ENCODE assay signal across 19 cellular contexts in the genomic region with DNA sequence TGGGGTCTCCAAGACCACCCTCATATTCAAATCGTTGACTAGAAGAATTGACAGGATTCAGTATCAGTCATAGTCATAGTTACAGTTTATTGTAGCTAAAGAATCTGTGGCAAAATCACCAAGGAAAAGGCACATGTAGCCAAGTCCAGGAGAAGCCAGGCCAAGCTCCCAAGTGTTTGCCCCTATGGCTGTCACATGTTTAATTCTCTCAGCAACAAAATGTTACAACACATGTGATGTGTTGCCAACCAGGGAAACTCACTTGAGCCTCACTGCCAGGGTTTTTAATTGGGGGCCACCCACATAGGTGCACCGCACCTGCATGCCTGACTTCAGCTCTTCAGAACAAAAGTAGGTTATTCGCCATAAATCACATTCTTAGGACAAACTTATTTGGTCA.
DNase-seq lines count a peak whose midpoint lies in the region; ATAC-seq and TF ChIP-seq lines count a peak whose summit lies in the region.
"Had no signal": no experiment of that assay in that cellular context is flagged by ENCODE, and none has a peak within 500 bp of the region (broad histone marks: within the 10 kb centered on the region; RNA-seq: fewer than 3 reads in every experiment).

No MANE protein-coding gene starts in this region.

- H4K20me1 ChIP-seq in Karpas-422 (ENCODE audit: insufficient read depth, low read depth, low read length) = no peaks in the 10 kb centered on the region
- H4K20me1 ChIP-seq: BLaER1 had no signal

- H3K4me3 ChIP-seq in Karpas-422 (ENCODE audit: low read length) = no peak overlapping the region
- no peak overlapping the region for H3K4me3 ChIP-seq in esophagus muscularis mucosa
- H3K4me3 ChIP-seq in testis = no peak overlapping the region
- no peak overlapping the region for H3K4me3 ChIP-seq in aorta (ENCODE audit: low read length in 2 of 2)
- H3K4me3 ChIP-seq: BLaER1, GM23338 had no signal

- H3K4me1 ChIP-seq in Karpas-422 (ENCODE audit: low read length) (peaks cover 13% of the 10 kb centered on the region), esophagus muscularis mucosa (no peaks in the 10 kb centered on the region), testis (peaks cover 3% of the 10 kb centered on the region), aorta (ENCODE audit: control insufficient read depth in 1 of 2, insufficient read depth in 2 of 2, low read length in 2 of 2) (peaks cover 0 to 7% of the 10 kb centered on the region in 2 donors)
- H3K4me1 ChIP-seq: BLaER1, Caco-2 had no signal

- DNase-seq in Karpas-422 (no peak), esophagus muscularis mucosa (ENCODE audit: extremely low spot score) (no peak), testis (peak; percentile 16), aorta (no peak), GM10266 (ENCODE audit: extremely low spot score) (no peak), HT-29 (ENCODE audit: low spot score) (no peak), MV-4-11 (lab: John Stamatoyannopoulos, UW) (no peak)
- DNase-seq: Caco-2; CD4-positive, CD25-positive, alpha-beta regulatory T cell; CD8-positive, alpha-beta T cell; DMS79; EL; GDM1; H9; HFFc6 had no signal

- intact Hi-C loops in esophagus muscularis mucosa (cut with DNase I) (no loop called here), testis (cut with DNase I; ENCODE audit: low total_unique reads) (no loop called here), aorta (cut with DNase I) (no loop called here)

- TF ChIP-seq POLR2A in esophagus muscularis mucosa (IDR thresholded peaks at IDR 0.05; ENCODE audit: low read depth) (no peak), testis (IDR thresholded peaks at IDR 0.05) (no peak)

- H3K79me2 ChIP-seq in Karpas-422 (ENCODE audit: low read length) = no peaks in the 10 kb centered on the region

- no peak overlapping the region for H3K4me2 ChIP-seq in Karpas-422 (ENCODE audit: low read depth, low read length, poor library complexity, severe bottlenecking)
- H3K4me2 ChIP-seq: BLaER1, GM23338 had no signal

- H3K36me3 ChIP-seq in Karpas-422 (ENCODE audit: insufficient read depth, low read length) (no peaks in the 10 kb centered on the region), esophagus muscularis mucosa (no peaks in the 10 kb centered on the region), testis (ENCODE audit: low read depth, missing control alignments) (no peaks in the 10 kb centered on the region), aorta (ENCODE audit: control insufficient read depth in 1 of 2, insufficient read depth in 2 of 2, low read length in 1 of 2) (no peaks in the 10 kb centered on the region)
- H3K36me3 ChIP-seq: BLaER1 had no signal

- 98% methylated on average over 3 of the region's 3 CpGs for WGBS in esophagus muscularis mucosa
- WGBS in testis, 2 donors = 75 to 79% methylated on average over 3 of the region's 3 CpGs
- 52 to 72% methylated on average over 3 of the region's 3 CpGs for WGBS in aorta, 2 donors

- H3K9me3 ChIP-seq in Karpas-422 (ENCODE audit: low read length) = peaks cover 7% of the 10 kb centered on the region; the same call in 1 of the 2 replicates
- H3K9me3 ChIP-seq in esophagus muscularis mucosa = no peaks in the 10 kb centered on the region
- no peaks in the 10 kb centered on the region for H3K9me3 ChIP-seq in testis
- no peaks in the 10 kb centered on the region for H3K9me3 ChIP-seq in aorta (ENCODE audit: control insufficient read depth, low read length)

- no peak overlapping the region for H3K9ac ChIP-seq in Karpas-422 (ENCODE audit: low read length)
- H3K9ac ChIP-seq: BLaER1 had no signal

- no peaks in the 10 kb centered on the region for H3K27me3 ChIP-seq in Karpas-422 (ENCODE audit: low read length)
- H3K27me3 ChIP-seq in esophagus muscularis mucosa = no peaks in the 10 kb centered on the region
- no peaks in the 10 kb centered on the region for H3K27me3 ChIP-seq in testis
- H3K27me3 ChIP-seq in aorta (ENCODE audit: control insufficient read depth in 1 of 2, insufficient read depth in 2 of 2, low read length in 1 of 2) = no peaks in the 10 kb centered on the region
- H3K27me3 ChIP-seq: BLaER1 had no signal

- H3K27ac ChIP-seq in Karpas-422 (ENCODE audit: low read length) (no peak overlapping the region), esophagus muscularis mucosa (replicated peaks in 1 of 4) (peak overlapping the region in 3 of 4 donors; percentile 0 to 60 (median 35)), testis (peak overlapping the region in 1 of 2 donors; percentile 38), aorta (ENCODE audit: low read depth in 1 of 2, low read length in 2 of 2) (peak overlapping the region; percentile 43 to 46)
- H3K27ac ChIP-seq: 22Rv1, BLaER1, C4-2B had no signal

- ATAC-seq in aorta (ENCODE audit: low FRiP score) = peak; percentile 29
- ATAC-seq: CD8-positive, alpha-beta T cell; GM23338 had no signal

- TF ChIP-seq EP300 in esophagus muscularis mucosa (IDR thresholded peaks at IDR 0.05) = no peak

- H2AFZ ChIP-seq in Karpas-422 (ENCODE audit: low read length) = peak overlapping the region; percentile 2
- H2AFZ ChIP-seq: GM23338 had no signal

- H3K9me2 ChIP-seq in Karpas-422 (replicated peaks; ENCODE audit: insufficient read depth, low read length) = no peaks in the 10 kb centered on the region

- TF ChIP-seq CTCF in esophagus muscularis mucosa (IDR thresholded peaks at IDR 0.05) = no peak
- no peak for TF ChIP-seq CTCF in testis (IDR thresholded peaks at IDR 0.05)
- no peak for TF ChIP-seq CTCF in GM10266 (IDR thresholded peaks at IDR 0.05; ENCODE audit: control insufficient read depth, insufficient read depth, low read depth, missing control alignments)
